18 cellular contexts compared by ENCODE assay signal in the genomic region with DNA sequence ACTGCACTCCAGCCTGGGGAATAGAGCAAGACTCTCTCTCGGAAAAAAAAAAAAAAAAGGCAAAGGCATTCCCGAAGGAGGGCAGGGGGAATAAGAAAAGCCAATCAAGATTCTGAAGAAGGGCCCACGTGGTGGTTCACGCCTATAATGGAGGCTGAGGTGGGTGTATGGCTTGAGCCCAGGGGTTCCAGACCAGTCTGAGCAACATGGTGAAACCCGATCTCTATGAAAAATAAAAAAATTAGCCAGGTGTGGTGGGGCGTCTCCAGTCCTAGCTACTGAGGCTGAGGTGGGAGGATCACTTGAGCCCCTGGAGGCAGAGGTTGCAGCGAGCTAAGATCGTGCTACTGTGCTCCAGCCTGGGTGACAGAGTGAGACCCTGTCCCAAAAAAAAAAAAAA. TPM values are rescaled to one million over a fixed set of nuclear protein-coding genes. Genes with fewer than 3 reads are reported as not detected.
DNase-seq lines count a peak whose midpoint lies in the region; ATAC-seq and TF ChIP-seq lines count a peak whose summit lies in the region.
"Had no signal": no experiment of that assay in that cellular context is flagged by ENCODE, and none has a peak within 500 bp of the region (broad histone marks: within the 10 kb centered on the region; RNA-seq: fewer than 3 reads in every experiment).

No MANE protein-coding gene starts in this region.

- H3K4me1 Mint-ChIP-seq in stimulated activated naive B cell treated with anti-CD40 and anti-IgM and Interleukin-4, amounts not matched to agents 10 μg/mL and 1 μg/mL and 100 μg/mL, for 72 hours: peaks cover 24 to 40% of the 10 kb centered on the region in 2 donors

- H2AFZ ChIP-seq in HCT116 (ENCODE audit: low read depth, low read length, poor library complexity, severe bottlenecking): no peak overlapping the region
- H2AFZ ChIP-seq: GM23248 had no signal

- BruUV-seq in HCT116 (replicated peaks; lab: Mats Ljungman, UMichigan): no TSS peak

- WGBS in upper lobe of left lung, 2 donors: 83 to 88% methylated on average over 8 of the region's 8 CpGs

- no peaks in the 10 kb centered on the region for H3K27me3 ChIP-seq in HCT116 (ENCODE audit: insufficient read depth, low read length)
- no peaks in the 10 kb centered on the region for H3K27me3 ChIP-seq in upper lobe of left lung

- H3K36me3 ChIP-seq in HCT116 (ENCODE audit: control insufficient read depth in 1 of 2, insufficient read depth in 2 of 2, low read length in 2 of 2): no peaks in the 10 kb centered on the region
- H3K36me3 ChIP-seq in upper lobe of left lung: no peaks in the 10 kb centered on the region
- H3K36me3 ChIP-seq: BLaER1 treated with 17β-estradiol and CSF1 and Interleukin-3, amounts not matched to agents 10 nM and 100 nM had no signal

- TF ChIP-seq EP300 in Ishikawa (IDR thresholded peaks at IDR 0.05; ENCODE audit: borderline replicate concordance) (no peak), upper lobe of left lung (IDR thresholded peaks at IDR 0.05) (no peak)

- peak overlapping the region; percentile 95; the same call in 1 of the 2 replicates for H3K4me2 ChIP-seq in HCT116 (ENCODE audit: low read length)
- H3K4me2 ChIP-seq: BLaER1 treated with 17β-estradiol and CSF1 and Interleukin-3, amounts not matched to agents 10 nM and 100 nM had no signal

- H3K9me3 ChIP-seq in HCT116 (ENCODE audit: control insufficient read depth in 1 of 2, insufficient read depth in 1 of 2, low read depth in 1 of 2, low read length in 2 of 2) (no peaks in the 10 kb centered on the region), upper lobe of left lung (no peaks in the 10 kb centered on the region)
- H3K9me3 ChIP-seq: BLaER1 treated with 17β-estradiol and CSF1 and Interleukin-3, amounts not matched to agents 10 nM and 100 nM had no signal

- H3K4me3 Mint-ChIP-seq in stimulated activated naive B cell treated with anti-CD40 and anti-IgM and Interleukin-4, amounts not matched to agents 10 μg/mL and 1 μg/mL and 100 μg/mL, for 72 hours: no peak overlapping the region
- H3K4me3 Mint-ChIP-seq: HFFc6 had no signal

- no peak for TF ChIP-seq CTCF in HCT116 (IDR thresholded peaks at IDR 0.05 in 2 of 3, conservative IDR thresholded peaks at IDR 0.05 in 1 of 3; ENCODE audit: borderline replicate concordance in 1 of 3, insufficient read depth in 1 of 3, low read depth in 2 of 3, low read length in 2 of 3)
- no peak for TF ChIP-seq CTCF in upper lobe of left lung (IDR thresholded peaks at IDR 0.05)

- TF ChIP-seq RAD21 in HCT116 (IDR thresholded peaks at IDR 0.05; ENCODE audit: low read depth) (no peak), Ishikawa (IDR thresholded peaks at IDR 0.05; ENCODE audit: low read depth) (no peak)

- peaks cover 34 to 55% of the 10 kb centered on the region in 2 donors for H3K27me3 Mint-ChIP-seq in stimulated activated naive B cell treated with anti-CD40 and anti-IgM and Interleukin-4, amounts not matched to agents 10 μg/mL and 1 μg/mL and 100 μg/mL, for 72 hours

- ATAC-seq in HCT116 (no peak), HG02588 (IDR thresholded peaks at IDR 0.05; ENCODE audit: unreplicated experiment) (no peak), upper lobe of left lung (ENCODE audit: low FRiP score in 2 of 2) (no peak)
- no peak for ATAC-seq in stimulated activated naive B cell treated with anti-CD40 and anti-IgM and Interleukin-4, amounts not matched to agents 10 μg/mL and 1 μg/mL and 100 μg/mL, for 72 hours (replicated peaks)

- no peak overlapping the region for H3K9ac ChIP-seq in HCT116 (ENCODE audit: low read length)
- H3K9ac ChIP-seq: BLaER1 treated with 17β-estradiol and CSF1 and Interleukin-3, amounts not matched to agents 10 nM and 100 nM; GM23248 had no signal

- H4K20me1 ChIP-seq in HCT116 (ENCODE audit: insufficient read depth): no peaks in the 10 kb centered on the region

- H3K9me3 Mint-ChIP-seq in stimulated activated naive B cell treated with anti-CD40 and anti-IgM and Interleukin-4, amounts not matched to agents 10 μg/mL and 1 μg/mL and 100 μg/mL, for 72 hours: peaks cover 0 to 2% of the 10 kb centered on the region in 2 donors
- H3K9me3 Mint-ChIP-seq: H9, HFFc6 had no signal

- peaks cover 1% of the 10 kb centered on the region for H3K79me2 ChIP-seq in HCT116 (ENCODE audit: insufficient read depth, low read length)

- H3K27ac Mint-ChIP-seq in stimulated activated naive B cell treated with anti-CD40 and anti-IgM and Interleukin-4, amounts not matched to agents 10 μg/mL and 1 μg/mL and 100 μg/mL, for 72 hours: peak overlapping the region; percentile 51
- H3K27ac Mint-ChIP-seq: CD4-positive, CD25-positive, alpha-beta regulatory T cell; H9; HFFc6 had no signal

- no peak overlapping the region for H3K4me3 ChIP-seq in HCT116 (replicated peaks in 1 of 2; ENCODE audit: low read depth in 1 of 2, low read length in 2 of 2)
- no peak overlapping the region for H3K4me3 ChIP-seq in upper lobe of left lung
- H3K4me3 ChIP-seq: BLaER1 treated with 17β-estradiol and CSF1 and Interleukin-3, amounts not matched to agents 10 nM and 100 nM; GM23248 had no signal

- CTCF ChIA-PET in HCT116 (lab: Charles Lee): interaction anchor here (1.2 kb wide), 1 partner anchor 8 kb away, joined by 6 read pairs; a partner anchor contains a TSS

- RAD21 ChIA-PET in HCT116 (lab: Charles Lee; ENCODE audit: low non-redundant PET in 1 of 2, low total read pairs in 2 of 2, uncharacterized antibody in 2 of 2, unreplicated experiment in 2 of 2): interaction anchor here in 1 of 2 experiments (0.7 kb wide), 1 partner anchor 29 kb away, joined by 3 read pairs; no protein-coding TSS in a partner anchor

- intact Hi-C loops in HCT116 (cut with micrococcal nuclease): no loop called here

- POLR2A ChIA-PET in HCT116 (lab: Charles Lee): interaction anchor here (1.0 kb wide), 1 partner anchor 8 kb away, joined by 4 read pairs; a partner anchor contains a TSS

- DNase-seq in HCT116 (ENCODE audit: low read depth, low spot score) (no peak), left kidney (ENCODE audit: low read depth, low spot score) (peak; percentile 50), NAMALWA (ENCODE audit: low spot score) (no peak), upper lobe of left lung (no peak)
- no peak for DNase-seq in stimulated activated naive B cell treated with anti-CD40 and anti-IgM and Interleukin-4, amounts not matched to agents 10 μg/mL and 1 μg/mL and 100 μg/mL, for 72 hours
- DNase-seq: ACHN; CD4-positive, CD25-positive, alpha-beta regulatory T cell; DMS 273 treated with DMSO at 0.1 percent for 48 hours; GM23248; H9; HFFc6; KG1 had no signal

- TF ChIP-seq POLR2A in HCT116 (IDR thresholded peaks at IDR 0.05; ENCODE audit: borderline replicate concordance, extremely low read depth, insufficient read depth, insufficient read length) (no peak), upper lobe of left lung (IDR thresholded peaks at IDR 0.05) (no peak)

- H3K4me1 ChIP-seq in HCT116 (ENCODE audit: control insufficient read depth in 1 of 2, insufficient read depth in 2 of 2, low read length in 2 of 2) (peaks cover 38 to 66% of the 10 kb centered on the region in 2 experiments), upper lobe of left lung (peaks cover 25 to 29% (median 28%) of the 10 kb centered on the region in 4 donors)

- H3K27ac ChIP-seq in HCT116 (ENCODE audit: low read depth, low read length) (no peak overlapping the region), upper lobe of left lung (no peak overlapping the region)
- H3K27ac ChIP-seq: BLaER1 treated with 17β-estradiol and CSF1 and Interleukin-3, amounts not matched to agents 10 nM and 100 nM; GM23248; HL-60 had no signal

- no peaks in the 10 kb centered on the region for H3K9me2 ChIP-seq in HCT116 (ENCODE audit: insufficient read depth)

- H3K36me3 Mint-ChIP-seq in stimulated activated naive B cell treated with anti-CD40 and anti-IgM and Interleukin-4, amounts not matched to agents 10 μg/mL and 1 μg/mL and 100 μg/mL, for 72 hours: no peaks in the 10 kb centered on the region
- H3K36me3 Mint-ChIP-seq: CD4-positive, CD25-positive, alpha-beta regulatory T cell had no signal

TF ChIP-seq in HCT116, 20 proteins besides CTCF, POLR2A, EP300 and RAD21 (continues in another document):
- TF ChIP-seq CEBPB (IDR thresholded peaks at IDR 0.05; ENCODE audit: low read depth): no peak
- no peak for TF ChIP-seq TCF7L2 (IDR thresholded peaks at IDR 0.05; ENCODE audit: borderline replicate concordance, extremely low read depth, insufficient read depth, insufficient read length)

TF ChIP-seq in Ishikawa, 13 proteins besides CTCF, POLR2A, EP300 and RAD21:
- TF ChIP-seq NFIC (IDR thresholded peaks at IDR 0.05): no peak
- TF ChIP-seq CREB1 (IDR thresholded peaks at IDR 0.05; ENCODE audit: low read depth): no peak
- TF ChIP-seq, protein P1, sequence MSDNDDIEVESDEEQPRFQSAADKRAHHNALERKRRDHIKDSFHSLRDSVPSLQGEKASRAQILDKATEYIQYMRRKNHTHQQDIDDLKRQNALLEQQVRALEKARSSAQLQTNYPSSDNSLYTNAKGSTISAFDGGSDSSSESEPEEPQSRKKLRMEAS (IDR thresholded peaks at IDR 0.05): 0 out of 2 replicates have a peak, but pooled peaks have one; percentile 25
- TF ChIP-seq, protein P2, sequence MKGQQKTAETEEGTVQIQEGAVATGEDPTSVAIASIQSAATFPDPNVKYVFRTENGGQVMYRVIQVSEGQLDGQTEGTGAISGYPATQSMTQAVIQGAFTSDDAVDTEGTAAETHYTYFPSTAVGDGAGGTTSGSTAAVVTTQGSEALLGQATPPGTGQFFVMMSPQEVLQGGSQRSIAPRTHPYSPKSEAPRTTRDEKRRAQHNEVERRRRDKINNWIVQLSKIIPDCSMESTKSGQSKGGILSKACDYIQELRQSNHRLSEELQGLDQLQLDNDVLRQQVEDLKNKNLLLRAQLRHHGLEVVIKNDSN (IDR thresholded peaks at IDR 0.05): peak; percentile 64
- TF ChIP-seq ZBTB7A (IDR thresholded peaks at IDR 0.05; ENCODE audit: low read depth): no peak
- no peak for TF ChIP-seq YY1 (IDR thresholded peaks at IDR 0.05; ENCODE audit: low read depth)
- no peak for TF ChIP-seq TAF1 (IDR thresholded peaks at IDR 0.05; ENCODE audit: low read depth)
TF ChIP-seq in Ishikawa: peak in this region for 2.

RNA-seq across cellular contexts. Expression of a gene that starts 4.3 kb away (rescaled TPM):
- 494 TPM for total RNA-seq in HCT116 (2021; ENCODE audit: unreplicated experiment)
- 414 and 526 TPM in 2 replicates for polyA plus RNA-seq in HCT116 (2012)
- 100 to 1,000 TPM; 142 to 463 (median 224) TPM for total RNA-seq in upper lobe of left lung

RNA-seq across cellular contexts. Expression of a gene that starts 8.9 kb away (rescaled TPM):
- total RNA-seq in HCT116 (2021; ENCODE audit: unreplicated experiment): 309 TPM
- polyA plus RNA-seq in HCT116 (2012): 328 and 383 TPM in 2 replicates
- total RNA-seq in upper lobe of left lung: 100 to 1,000 TPM; 136 to 221 (median 144) TPM

RNA-seq across cellular contexts. Expression of a gene that starts 10.5 kb away (rescaled TPM):
- 3.3 TPM for total RNA-seq in HCT116 (2021; ENCODE audit: unreplicated experiment)
- polyA plus RNA-seq in HCT116 (2012): 1.7 and 2.0 TPM in 2 replicates
- 1 to 10 TPM in 4 of 6 donors, under 1 TPM in 2; 0.46 to 2.6 (median 1.5) TPM for total RNA-seq in upper lobe of left lung
- total RNA-seq: A172, Daoy, GM23248 had no signal

RNA-seq across cellular contexts. Expression of a gene that starts 27.5 kb away (rescaled TPM):
- total RNA-seq in HCT116 (2021; ENCODE audit: unreplicated experiment) (0.42 TPM), upper lobe of left lung (10 to 100 TPM; 10.5 to 86.6 (median 35.6) TPM)
- 1.1 and 1.3 TPM in 2 replicates for polyA plus RNA-seq in HCT116 (2012)
- total RNA-seq: A172, Daoy, GM23248 had no signal
- polyA plus RNA-seq: GM23248 had no signal

RNA-seq across cellular contexts. Expression of a gene that starts 38.0 kb away (rescaled TPM):
- total RNA-seq in HCT116 (2021; ENCODE audit: unreplicated experiment) (67.8 TPM), upper lobe of left lung (10 to 100 TPM; 36.9 to 70.2 (median 63.0) TPM)
- 92.1 and 108 TPM in 2 replicates for polyA plus RNA-seq in HCT116 (2012)
